Comparison of ENCODE assay signal across 22 cellular contexts in genomic region chr15:27250223-27250622, GRCh38.
DNase-seq lines count a peak whose midpoint lies in the region; TF ChIP-seq lines count a peak whose summit lies in the region.
"Had no signal": no experiment of that assay in that cellular context is flagged by ENCODE, and none has a peak within 500 bp of the region (broad histone marks: within the 10 kb centered on the region; RNA-seq: fewer than 3 reads in every experiment).

No MANE protein-coding gene starts in this region.

- peaks cover 4% of the 10 kb centered on the region for H3K4me1 ChIP-seq in neural progenitor cell
- H3K4me1 ChIP-seq in sigmoid colon = no peaks in the 10 kb centered on the region
- H3K4me1 ChIP-seq: ascending aorta, SJSA1, transverse colon had no signal

- no peaks in the 10 kb centered on the region for H3K79me2 ChIP-seq in neural progenitor cell (ENCODE audit: low read depth)

- H4K20me1 ChIP-seq in neural progenitor cell (ENCODE audit: low read depth) = no peaks in the 10 kb centered on the region

- H3K36me3 Mint-ChIP-seq in neural progenitor cell = no peaks in the 10 kb centered on the region
- H3K36me3 Mint-ChIP-seq: CD4-positive, alpha-beta memory T cell; stimulated activated naive B cell treated with anti-CD40 and anti-IgM and Interleukin-4, amounts not matched to agents 10 μg/mL and 1 μg/mL and 100 μg/mL, for 72 hours had no signal

- no peaks in the 10 kb centered on the region for H3K27me3 ChIP-seq in neural progenitor cell
- H3K27me3 ChIP-seq in sigmoid colon = no peaks in the 10 kb centered on the region
- H3K27me3 ChIP-seq: ascending aorta, SJSA1, transverse colon had no signal

- H3K4me3 Mint-ChIP-seq in neural progenitor cell = no peak overlapping the region
- H3K4me3 Mint-ChIP-seq: activated naive CD4-positive, alpha-beta T cell treated with anti-CD3 and anti-CD28 coated beads for 36 hours; CD4-positive, alpha-beta memory T cell; effector memory CD8-positive, alpha-beta T cell; stimulated activated naive B cell treated with anti-CD40 and anti-IgM and Interleukin-4, amounts not matched to agents 10 μg/mL and 1 μg/mL and 100 μg/mL, for 72 hours had no signal

- H3K27ac ChIP-seq in neural progenitor cell (no peak overlapping the region), sigmoid colon (no peak overlapping the region)
- H3K27ac ChIP-seq: ascending aorta, SJSA1, transverse colon had no signal

- peaks cover 2% of the 10 kb centered on the region for H3K9me3 Mint-ChIP-seq in neural progenitor cell
- H3K9me3 Mint-ChIP-seq: activated naive CD4-positive, alpha-beta T cell treated with anti-CD3 and anti-CD28 coated beads for 36 hours had no signal

- H3F3A ChIP-seq in neural progenitor cell (ENCODE audit: low read depth) = no peaks in the 10 kb centered on the region

- no peak overlapping the region for H3K4me3 ChIP-seq in neural progenitor cell
- H3K4me3 ChIP-seq in sigmoid colon = no peak overlapping the region
- H3K4me3 ChIP-seq: ascending aorta, SJSA1, transverse colon had no signal

- H3K9ac ChIP-seq in neural progenitor cell = no peak overlapping the region

- WGBS in sigmoid colon, 2 donors = 79 to 81% methylated on average over 6 of the region's 6 CpGs

- TF ChIP-seq EP300 in sigmoid colon (IDR thresholded peaks at IDR 0.05) = no peak

- intact Hi-C loops in sigmoid colon (cut with DNase I) = no loop called here

- H3K36me3 ChIP-seq in neural progenitor cell (no peaks in the 10 kb centered on the region), sigmoid colon (no peaks in the 10 kb centered on the region)
- H3K36me3 ChIP-seq: ascending aorta, SJSA1, transverse colon had no signal

- peaks cover 7% of the 10 kb centered on the region for H3K27me3 Mint-ChIP-seq in neural progenitor cell (ENCODE audit: insufficient read depth, low read depth)
- H3K27me3 Mint-ChIP-seq: CD4-positive, alpha-beta memory T cell; effector memory CD8-positive, alpha-beta T cell; stimulated activated naive B cell treated with anti-CD40 and anti-IgM and Interleukin-4, amounts not matched to agents 10 μg/mL and 1 μg/mL and 100 μg/mL, for 72 hours had no signal

- H3K4me1 Mint-ChIP-seq in neural progenitor cell = peaks cover 33% of the 10 kb centered on the region
- H3K4me1 Mint-ChIP-seq: CD4-positive, alpha-beta memory T cell; stimulated activated naive B cell treated with anti-CD40 and anti-IgM and Interleukin-4, amounts not matched to agents 10 μg/mL and 1 μg/mL and 100 μg/mL, for 72 hours had no signal

- H3K27ac Mint-ChIP-seq in neural progenitor cell = peak overlapping the region; percentile 81
- H3K27ac Mint-ChIP-seq: activated naive CD4-positive, alpha-beta T cell treated with anti-CD3 and anti-CD28 coated beads for 36 hours; CD4-positive, alpha-beta memory T cell; effector memory CD8-positive, alpha-beta T cell; stimulated activated naive B cell treated with anti-CD40 and anti-IgM and Interleukin-4, amounts not matched to agents 10 μg/mL and 1 μg/mL and 100 μg/mL, for 72 hours had no signal

- H2AFZ ChIP-seq in neural progenitor cell (replicated peaks) = no peak overlapping the region

- TF ChIP-seq POLR2A in sigmoid colon (IDR thresholded peaks at IDR 0.05) = no peak

- DNase-seq in NCI-H1436 treated with DMSO at 0.1 percent for 48 hours (lab: John Stamatoyannopoulos, UW) (peak; percentile 41), NCI-H1436 (lab: John Stamatoyannopoulos, UW) (no peak), NCI-H1092 treated with DMSO at 0.1 percent for 48 hours (lab: John Stamatoyannopoulos, UW) (peak; percentile 89), OCI-M1 (lab: John Stamatoyannopoulos, UW) (peak; percentile 12), neural progenitor cell (ENCODE audit: low spot score) (no peak), sigmoid colon (no peak), islet precursor cell (no peak)
- DNase-seq in activated T-cell treated with anti-CD3 and anti-CD28 coated beads, Interleukin-2, amount 50 U/mL, for 48 hours = no peak
- DNase-seq: activated CD4-positive, alpha-beta T cell treated with anti-CD3 and anti-CD28 coated beads for 4 hours; activated CD8-positive, alpha-beta memory T cell treated with anti-CD3 and anti-CD28 coated beads, Interleukin-2, amount 50 U/mL, for 48 hours; activated naive CD4-positive, alpha-beta T cell treated with anti-CD3 and anti-CD28 coated beads for 36 hours; CD4-positive, alpha-beta memory T cell; cerebellar nuclear complex; effector memory CD8-positive, alpha-beta T cell; GF-D8; GOT3; mesendoderm; stimulated activated naive B cell treated with anti-CD40 and anti-IgM and Interleukin-4, amounts not matched to agents 10 μg/mL and 1 μg/mL and 100 μg/mL, for 72 hours; T1000; transverse colon had no signal

- no peak overlapping the region for H3K4me2 ChIP-seq in neural progenitor cell

- no peak for TF ChIP-seq CTCF in neural progenitor cell (IDR thresholded peaks at IDR 0.05)
- TF ChIP-seq CTCF in sigmoid colon (IDR thresholded peaks at IDR 0.05) = no peak

- H3K9me3 ChIP-seq in neural progenitor cell (ENCODE audit: low read depth) (no peaks in the 10 kb centered on the region), sigmoid colon (peaks cover 0 to 11% (median 0%) of the 10 kb centered on the region in 4 donors)
- H3K9me3 ChIP-seq: ascending aorta, SJSA1, transverse colon had no signal

Comparison
In these comparisons a context has a peak if more than half of its experiments do, and no peak if none do; other contexts are left out.
1. DNase-seq: peak in NCI-H1436 treated with DMSO at 0.1 percent for 48 hours (single experiment), NCI-H1092 treated with DMSO at 0.1 percent for 48 hours (single experiment) and OCI-M1 (single experiment); none in NCI-H1436 (single experiment), neural progenitor cell (single experiment), sigmoid colon (single experiment), activated T-cell treated with anti-CD3 and anti-CD28 coated beads, Interleukin-2, amount 50 U/mL, for 48 hours (0 of 2) and islet precursor cell (single experiment).